ENCODE assay signal across 14 cellular contexts in the genomic region with DNA sequence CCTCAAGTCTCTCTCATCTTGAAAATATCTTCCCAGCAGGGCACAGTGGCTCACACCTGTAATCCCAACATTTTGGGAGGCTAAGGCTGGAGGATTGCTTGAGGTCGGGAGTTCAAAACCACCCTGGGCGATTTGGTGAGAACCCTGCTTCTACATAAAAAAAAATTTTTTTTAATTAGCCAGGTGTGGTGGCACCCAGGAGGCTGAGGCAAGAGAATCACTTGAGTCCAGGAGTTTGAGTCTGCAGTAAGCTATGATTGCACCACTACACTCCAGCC. TPM values are rescaled to one million over a fixed set of nuclear protein-coding genes. Genes with fewer than 3 reads are reported as not detected.
DNase-seq lines count a peak whose midpoint lies in the region; ATAC-seq and TF ChIP-seq lines count a peak whose summit lies in the region.
"Had no signal": no experiment of that assay in that cellular context is flagged by ENCODE, and none has a peak within 500 bp of the region (broad histone marks: within the 10 kb centered on the region; RNA-seq: fewer than 3 reads in every experiment).

No MANE protein-coding gene starts in this region.

- peak overlapping the region in 3 of 4 donors; percentile 89 to 97 (median 95) for H3K4me3 Mint-ChIP-seq in CD4-positive, CD25-positive, alpha-beta regulatory T cell

- peaks cover 13% of the 10 kb centered on the region for H3K27me3 Mint-ChIP-seq in CD4-positive, CD25-positive, alpha-beta regulatory T cell

- H4K20me1 ChIP-seq in fibroblast of lung (ENCODE audit: control insufficient read depth, extremely low read depth, insufficient read depth, low read length) (no peaks in the 10 kb centered on the region), PC-3 (ENCODE audit: low read length) (no peaks in the 10 kb centered on the region)

- peaks cover 0 to 9% (median 2%) of the 10 kb centered on the region in 7 donors for H3K9me3 Mint-ChIP-seq in CD4-positive, CD25-positive, alpha-beta regulatory T cell
- H3K9me3 Mint-ChIP-seq: activated naive CD8-positive, alpha-beta T cell treated with anti-CD3 and anti-CD28 coated beads, Interleukin-2, amount 10 ng/mL, durations not matched to agents 7 days and 5 days; nephron had no signal

- peaks cover 54% of the 10 kb centered on the region for H3K4me1 ChIP-seq in CD4-positive, CD25-positive, alpha-beta regulatory T cell (ENCODE audit: control insufficient read depth, insufficient read depth, low read length, poor library complexity, severe bottlenecking)
- H3K4me1 ChIP-seq in Peyer's patch (peaks cover 0 to 28% (median 13%) of the 10 kb centered on the region in 4 donors), fibroblast of lung (ENCODE audit: control insufficient read depth, extremely low read depth, insufficient read depth, low read length) (peaks cover 8% of the 10 kb centered on the region), skeletal muscle satellite cell (ENCODE audit: control insufficient read depth, insufficient read depth, low read length) (peaks cover 34% of the 10 kb centered on the region), PC-3 (ENCODE audit: insufficient read depth, low read length) (peaks cover 29% of the 10 kb centered on the region)

- intact Hi-C loops in PC-3 (cut with micrococcal nuclease), result no loop called here

- H3K79me2 ChIP-seq in fibroblast of lung (ENCODE audit: control insufficient read depth, insufficient read depth, low read length) (no peaks in the 10 kb centered on the region), PC-3 (ENCODE audit: low read length) (no peaks in the 10 kb centered on the region)

- H3K4me3 ChIP-seq in CD4-positive, CD25-positive, alpha-beta regulatory T cell (ENCODE audit: low read depth, low read length), result no peak overlapping the region
- H3K4me3 ChIP-seq in Peyer's patch (no peak overlapping the region), fibroblast of lung (replicated peaks in 1 of 4; ENCODE audit: control extremely low read depth in 1 of 4, insufficient read depth in 1 of 4, low read depth in 3 of 4, low read length in 4 of 4) (peak overlapping the region in 2 of 4 experiments; percentile 42 to 53), skeletal muscle satellite cell (ENCODE audit: low read length) (no peak overlapping the region), PC-3 (ENCODE audit: low read length) (no peak overlapping the region)

- H3K4me2 ChIP-seq in fibroblast of lung (ENCODE audit: extremely low read depth, insufficient read depth, low read length) (peak overlapping the region; percentile 41), skeletal muscle satellite cell (ENCODE audit: low read length) (peak overlapping the region; percentile 78), PC-3 (ENCODE audit: low read length) (no peak overlapping the region)

- POLR2A ChIA-PET in PC-3 (lab: Charles Lee; ENCODE audit: unreplicated experiment), result no interaction called here

- no TSS peak for BruUV-seq in PC-3 (replicated peaks; lab: Mats Ljungman, UMichigan)

- no peaks in the 10 kb centered on the region for H3K9me3 ChIP-seq in CD4-positive, CD25-positive, alpha-beta regulatory T cell (ENCODE audit: control insufficient read depth in 2 of 2, low read length in 2 of 2)
- H3K9me3 ChIP-seq in Peyer's patch, result no peaks in the 10 kb centered on the region
- no peaks in the 10 kb centered on the region for H3K9me3 ChIP-seq in fibroblast of lung (ENCODE audit: control insufficient read depth, insufficient read depth, low read depth, low read length)
- no peaks in the 10 kb centered on the region for H3K9me3 ChIP-seq in skeletal muscle satellite cell (replicated peaks; ENCODE audit: low read length)
- H3K9me3 ChIP-seq in PC-3 (ENCODE audit: low read length), result no peaks in the 10 kb centered on the region

- CTCF ChIA-PET in PC-3 (lab: Charles Lee), result no interaction called here

- no peaks in the 10 kb centered on the region for H3K9me2 ChIP-seq in PC-3 (replicated peaks; ENCODE audit: low read length)

- H3K36me3 ChIP-seq in CD4-positive, CD25-positive, alpha-beta regulatory T cell (ENCODE audit: control insufficient read depth, insufficient read depth, low read length), result no peaks in the 10 kb centered on the region
- H3K36me3 ChIP-seq in Peyer's patch (no peaks in the 10 kb centered on the region), fibroblast of lung (ENCODE audit: control insufficient read depth, insufficient read depth, low read length) (no peaks in the 10 kb centered on the region), skeletal muscle satellite cell (ENCODE audit: insufficient read depth, low read length) (no peaks in the 10 kb centered on the region), PC-3 (ENCODE audit: low read depth, low read length) (no peaks in the 10 kb centered on the region)

- no peak overlapping the region for H3K9ac ChIP-seq in fibroblast of lung (ENCODE audit: insufficient read depth, low read length)
- H3K9ac ChIP-seq in skeletal muscle satellite cell (ENCODE audit: low read depth, low read length), result no peak overlapping the region
- H3K9ac ChIP-seq in PC-3 (ENCODE audit: low read length), result no peak overlapping the region

- peaks cover 33 to 75% (median 45%) of the 10 kb centered on the region in 4 donors for H3K4me1 Mint-ChIP-seq in CD4-positive, CD25-positive, alpha-beta regulatory T cell

- no peaks in the 10 kb centered on the region for H3K27me3 ChIP-seq in CD4-positive, CD25-positive, alpha-beta regulatory T cell (ENCODE audit: control insufficient read depth, insufficient read depth, low read length)
- H3K27me3 ChIP-seq in Peyer's patch (no peaks in the 10 kb centered on the region), fibroblast of lung (ENCODE audit: control insufficient read depth, insufficient read depth, low read length) (no peaks in the 10 kb centered on the region), skeletal muscle satellite cell (ENCODE audit: control insufficient read depth, insufficient read depth, low read length) (no peaks in the 10 kb centered on the region), PC-3 (ENCODE audit: low read length) (no peaks in the 10 kb centered on the region)

- H2AFZ ChIP-seq in fibroblast of lung (ENCODE audit: low read length), result no peak overlapping the region
- H2AFZ ChIP-seq in PC-3 (ENCODE audit: low read length), result no peak overlapping the region

- TF ChIP-seq POLR2A in Peyer's patch (IDR thresholded peaks at IDR 0.05), result no peak

- H3K27ac ChIP-seq in CD4-positive, CD25-positive, alpha-beta regulatory T cell (ENCODE audit: insufficient read depth, low read length, poor library complexity, severe bottlenecking), result peak overlapping the region; percentile 100
- peak overlapping the region; percentile 95 to 98 (median 97) for H3K27ac ChIP-seq in Peyer's patch
- peak overlapping the region; percentile 91 for H3K27ac ChIP-seq in fibroblast of lung (ENCODE audit: insufficient read depth, low read length)
- H3K27ac ChIP-seq in PC-3 (ENCODE audit: low read length), result no peak overlapping the region

- H3K36me3 Mint-ChIP-seq in CD4-positive, CD25-positive, alpha-beta regulatory T cell, result no peaks in the 10 kb centered on the region

- no peak for ATAC-seq in CD4-positive, CD25-positive, alpha-beta regulatory T cell (ENCODE audit: low read depth in 2 of 2)
- no peak for ATAC-seq in PC-3
- ATAC-seq: activated CD4-positive, CD25-positive, alpha-beta regulatory T cell treated with anti-CD3 and anti-CD28 coated beads, Interleukin-2, amount 50 U/mL, for 24 hours; stimulated activated effector memory CD8-positive, alpha-beta T cell treated with anti-CD3 and anti-CD28 coated beads, Interleukin-12 subunit alpha, Interleukin-12 subunit beta, amount 100 ng/mL, for 72 hours had no signal

- TF ChIP-seq CTCF in Peyer's patch (IDR thresholded peaks at IDR 0.05), result no peak
- no peak for TF ChIP-seq CTCF in fibroblast of lung (conservative IDR thresholded peaks at IDR 0.05 in 1 of 2, IDR thresholded peaks at IDR 0.05 in 1 of 2; ENCODE audit: low read depth in 1 of 2, low read length in 2 of 2)
- no peak for TF ChIP-seq CTCF in GM10266 (IDR thresholded peaks at IDR 0.05; ENCODE audit: control insufficient read depth, insufficient read depth, low read depth, missing control alignments)
- TF ChIP-seq CTCF in PC-3 (conservative IDR thresholded peaks at IDR 0.05; ENCODE audit: low read depth, low read length), result no peak

- no peaks in the 10 kb centered on the region for H3F3A ChIP-seq in PC-3 (ENCODE audit: low read length, unreplicated experiment)

- DNase-seq in CD4-positive, CD25-positive, alpha-beta regulatory T cell, result no peak
- DNase-seq in Peyer's patch (no peak), fibroblast of lung (ENCODE audit: low read depth in 2 of 2) (no peak), GM10266 (ENCODE audit: extremely low spot score) (no peak), NCI-H2029 treated with DMSO at 0.1 percent for 48 hours (lab: John Stamatoyannopoulos, UW) (no peak), hypothalamus (lab: John Stamatoyannopoulos, UW) (no peak), PC-3 (no peak)
- DNase-seq: activated naive CD8-positive, alpha-beta T cell treated with anti-CD3 and anti-CD28 coated beads, Interleukin-2, amount 10 ng/mL, durations not matched to agents 7 days and 5 days; COR-L47; SHP77 had no signal

- peak overlapping the region; percentile 100 for H3K27ac Mint-ChIP-seq in CD4-positive, CD25-positive, alpha-beta regulatory T cell

RNA-seq across cellular contexts. Expression of a gene that starts 13.0 kb away (rescaled TPM):
- 20.1 TPM for total RNA-seq in CD4-positive, CD25-positive, alpha-beta regulatory T cell
- polyA plus RNA-seq in CD4-positive, CD25-positive, alpha-beta regulatory T cell, result 1 to 10 TPM; 2.7 to 4.0 (median 3.2) TPM
- 10 to 100 TPM; 26.9 to 46.4 (median 36.1) TPM for total RNA-seq in Peyer's patch
- 22.6 and 31.3 TPM in 2 replicates for total RNA-seq in fibroblast of lung
- polyA plus RNA-seq in fibroblast of lung, result 8.9 and 11.4 TPM in 2 replicates
- polyA plus RNA-seq in fibroblast of lung (2012), result 10.8 and 12.0 TPM in 2 replicates
- 51.1 and 84.0 TPM in 2 replicates for polyA minus RNA-seq in fibroblast of lung (ENCODE audit: low replicate concordance)
- 21.8 and 32.8 TPM in 2 replicates for total RNA-seq in skeletal muscle satellite cell (2012; rRNA removed)
- total RNA-seq in PC-3 (2014; rRNA removed), result 9.1 and 15.0 TPM in 2 replicates

RNA-seq across cellular contexts. Expression of a gene that starts 30.8 kb away (rescaled TPM):
- total RNA-seq in CD4-positive, CD25-positive, alpha-beta regulatory T cell, result 3.5 TPM
- 1 to 10 TPM in 1 of 4 donors, under 1 TPM in 3; 0.60 to 1.3 (median 0.73) TPM for polyA plus RNA-seq in CD4-positive, CD25-positive, alpha-beta regulatory T cell
- not detected for total RNA-seq in Peyer's patch
- under 0.01 TPM in 1 of 2 replicates, not detected in the other for total RNA-seq in fibroblast of lung
- polyA plus RNA-seq in fibroblast of lung, result not detected in 2 replicates
- not detected in 2 replicates for polyA plus RNA-seq in fibroblast of lung (2012)
- polyA minus RNA-seq in fibroblast of lung (ENCODE audit: low replicate concordance), result not detected in 2 replicates
- not detected in 2 replicates for total RNA-seq in skeletal muscle satellite cell (2012; rRNA removed)
- total RNA-seq in PC-3 (2014; rRNA removed), result not detected in 2 replicates
